8 cellular contexts compared by ENCODE assay signal in genomic region chr10:77926566-77927342, GRCh38. TPM values are rescaled to one million over a fixed set of nuclear protein-coding genes. Genes with fewer than 3 reads are reported as not detected.
DNase-seq lines count a peak whose midpoint lies in the region; ATAC-seq, FAIRE-seq and TF ChIP-seq lines count a peak whose summit lies in the region.

Gene DLG5 (minus strand): TSS chr10:77926755. CDS start chr10:77926520, 235 bp downstream.

- H3K9me3 ChIP-seq in small intestine (ENCODE audit: control insufficient read depth, low read depth) = no peaks in the 10 kb centered on the region

- no peaks in the 10 kb centered on the region for H3K36me3 ChIP-seq in small intestine (ENCODE audit: control insufficient read depth in 2 of 2, insufficient read depth in 2 of 2, low read length in 2 of 2)

- peak within 1 kb of the TSS; percentile 62 to 71 for H3K4me3 ChIP-seq in small intestine (ENCODE audit: low read depth in 1 of 2, low read length in 2 of 2)

- H3K4me1 ChIP-seq in small intestine (ENCODE audit: control insufficient read depth in 2 of 2, insufficient read depth in 1 of 2, low read depth in 1 of 2, low read length in 1 of 2) = peaks cover 0 to 6% of the 10 kb centered on the region in 2 donors

- H3K27ac ChIP-seq in caudate nucleus (ENCODE audit: low read depth, low read length) (peak within 1 kb of the TSS; percentile 6), small intestine (ENCODE audit: low read depth in 1 of 2, low read length in 1 of 2) (peak within 1 kb of the TSS; percentile 78 to 85)

- H3K27me3 ChIP-seq in small intestine (ENCODE audit: control insufficient read depth in 2 of 2, insufficient read depth in 2 of 2, low read length in 2 of 2) = no peaks in the 10 kb centered on the region

- WGBS in small intestine, 3 donors = 0 to 1% (median 1%) methylated on average over 44 to 95 of the region's 95 CpGs

- DNase-seq in 8988T (peak; percentile 69), GM10266 (ENCODE audit: extremely low spot score) (peak; percentile 81), RKO (ENCODE audit: low spot score) (peak; percentile 47), caudate nucleus (lab: John Stamatoyannopoulos, UW) (peak in 47 of 61 donors; percentile 7 to 72 (median 33)), iris pigment epithelial cell (ENCODE audit: low read depth) (peak; percentile 61), small intestine (peak; percentile 68)

- ATAC-seq in HG02885 (IDR thresholded peaks at IDR 0.05; ENCODE audit: poor library complexity, unreplicated experiment) (peak; percentile 73), GM18858 (IDR thresholded peaks at IDR 0.05; ENCODE audit: unreplicated experiment) (no peak)

- FAIRE-seq in small intestine (lab: Jason Lieb, UNC) = no peak

- TF ChIP-seq CTCF in GM10266 (IDR thresholded peaks at IDR 0.05; ENCODE audit: control insufficient read depth, insufficient read depth, low read depth, missing control alignments) = no peak

RNA-seq across cellular contexts. Expression of gene DLG5, which starts in this region (rescaled TPM):
- 10 to 100 TPM in 1 of 3 donors, 1 to 10 TPM in 2; 7.8 to 13.9 (median 8.9) TPM for polyA plus RNA-seq in small intestine
